22 cellular contexts compared by ENCODE assay signal in genomic region chr18:58105908-58106673, GRCh38.
DNase-seq lines count a peak whose midpoint lies in the region; ATAC-seq and TF ChIP-seq lines count a peak whose summit lies in the region.
"Had no signal": no experiment of that assay in that cellular context is flagged by ENCODE, and none has a peak within 500 bp of the region (broad histone marks: within the 10 kb centered on the region; RNA-seq: fewer than 3 reads in every experiment).

No MANE protein-coding gene starts in this region.

- H3K4me2 ChIP-seq in SK-N-SH = no peak overlapping the region
- H3K4me2 ChIP-seq in hepatocyte = peak overlapping the region; percentile 15

- no peak overlapping the region for H3K9ac ChIP-seq in SK-N-SH

- TF ChIP-seq EP300 in SK-N-SH (IDR thresholded peaks at IDR 0.05; ENCODE audit: borderline replicate concordance in 1 of 2, low read depth in 1 of 2, low read length in 1 of 2) = no peak

- no peak overlapping the region for H2AFZ ChIP-seq in SK-N-SH (ENCODE audit: low read depth)
- H2AFZ ChIP-seq in hepatocyte = no peak overlapping the region

- H3K9me2 ChIP-seq in SK-N-SH (no peaks in the 10 kb centered on the region), hepatocyte (replicated peaks; ENCODE audit: insufficient read depth) (no peaks in the 10 kb centered on the region)

- CTCF ChIA-PET in SK-N-SH (lab: Yijun Ruan, JAX) = interaction anchor here (2.0 to 2.7 kb wide), 3 partner anchors 16 to 224 kb away, joined by 7 to 13 read pairs (median 10); partner anchors contain the start of gene NEDD4L

- no peaks in the 10 kb centered on the region for H3K36me3 ChIP-seq in cardiac muscle cell
- no peaks in the 10 kb centered on the region for H3K36me3 ChIP-seq in left ventricle myocardium inferior
- H3K36me3 ChIP-seq in SK-N-SH (replicated peaks in 1 of 2; ENCODE audit: control insufficient read depth in 1 of 2, insufficient read depth in 2 of 2, low read length in 1 of 2) = no peaks in the 10 kb centered on the region
- H3K36me3 ChIP-seq in hepatocyte (replicated peaks; ENCODE audit: insufficient read depth, low read depth) = no peaks in the 10 kb centered on the region
- H3K36me3 ChIP-seq: heart left ventricle, MG63, right lobe of liver had no signal

- intact Hi-C loops in left ventricle myocardium inferior (cut with micrococcal nuclease) = no loop called here

- no peak for ATAC-seq in GM18868 (IDR thresholded peaks at IDR 0.05; ENCODE audit: unreplicated experiment)
- ATAC-seq: effector memory CD8-positive, alpha-beta T cell; heart left ventricle; right lobe of liver had no signal

- no peaks in the 10 kb centered on the region for H4K20me1 ChIP-seq in SK-N-SH (ENCODE audit: insufficient read depth)
- no peaks in the 10 kb centered on the region for H4K20me1 ChIP-seq in hepatocyte (ENCODE audit: insufficient read depth, poor library complexity, severe bottlenecking)

- H3K4me3 ChIP-seq in cardiac muscle cell (no peak overlapping the region), left ventricle myocardium inferior (no peak overlapping the region), SK-N-SH (ENCODE audit: low read depth in 2 of 2, low read length in 1 of 2) (no peak overlapping the region), hepatocyte (no peak overlapping the region)
- H3K4me3 ChIP-seq: heart left ventricle, MG63, right lobe of liver had no signal

- H3K9me3 ChIP-seq in cardiac muscle cell (ENCODE audit: low read depth) (no peaks in the 10 kb centered on the region), left ventricle myocardium inferior (replicated peaks) (no peaks in the 10 kb centered on the region), SK-N-SH (no peaks in the 10 kb centered on the region), hepatocyte (ENCODE audit: low read depth) (no peaks in the 10 kb centered on the region)
- H3K9me3 ChIP-seq: heart left ventricle, MG63, right lobe of liver had no signal

- H3K27ac ChIP-seq in cardiac muscle cell = peak overlapping the region; percentile 6
- no peak overlapping the region for H3K27ac ChIP-seq in left ventricle myocardium inferior (replicated peaks)
- H3K27ac ChIP-seq in SK-N-SH (ENCODE audit: low read depth in 2 of 2, low read length in 1 of 2) = no peak overlapping the region
- H3K27ac ChIP-seq in hepatocyte = peak overlapping the region; percentile 59
- H3K27ac ChIP-seq: heart left ventricle, HL-60, right lobe of liver had no signal

- H3K4me1 ChIP-seq in cardiac muscle cell (ENCODE audit: low read depth) (peaks cover 21% of the 10 kb centered on the region), left ventricle myocardium inferior (peaks cover 7% of the 10 kb centered on the region), SK-N-SH (ENCODE audit: control insufficient read depth in 1 of 2, insufficient read depth in 2 of 2, low read depth in 1 of 2, low read length in 1 of 2) (peaks cover 0 to 15% of the 10 kb centered on the region in 2 experiments; a peak in 2 of 4 replicates), hepatocyte (ENCODE audit: insufficient read depth) (peaks cover 47% of the 10 kb centered on the region)

- whole genome bisulfite sequencing in SK-N-SH (ENCODE audit: low lambda C conversion rate) = 74% methylated on average over 5 of the region's 6 CpGs
- WGBS in hepatocyte (ENCODE audit: low lambda C conversion rate, missing lambda C conversion rate) = 66% methylated on average over 6 of the region's 6 CpGs

- H3K27me3 ChIP-seq in cardiac muscle cell (no peaks in the 10 kb centered on the region), left ventricle myocardium inferior (ENCODE audit: low read depth) (no peaks in the 10 kb centered on the region), SK-N-SH (ENCODE audit: insufficient read depth) (no peaks in the 10 kb centered on the region), hepatocyte (no peaks in the 10 kb centered on the region)
- H3K27me3 ChIP-seq: heart left ventricle, MG63, right lobe of liver had no signal

- no peak for TF ChIP-seq CTCF in cardiac muscle cell (IDR thresholded peaks at IDR 0.05; ENCODE audit: low read depth, low read length)
- TF ChIP-seq CTCF in left ventricle myocardium inferior (IDR thresholded peaks at IDR 0.05; ENCODE audit: borderline replicate concordance) = no peak
- no peak for TF ChIP-seq CTCF in SK-N-SH (IDR thresholded peaks at IDR 0.05)
- TF ChIP-seq CTCF in hepatocyte (IDR thresholded peaks at IDR 0.05; ENCODE audit: poor library complexity) = no peak

- no peak for TF ChIP-seq RAD21 in SK-N-SH (IDR thresholded peaks at IDR 0.05; ENCODE audit: low read length)

- POLR2A ChIA-PET in SK-N-SH (lab: Yijun Ruan, JAX) = no interaction called here

- no peaks in the 10 kb centered on the region for H3F3A ChIP-seq in SK-N-SH (replicated peaks; ENCODE audit: insufficient read depth)

- DNase-seq in cardiac muscle cell (ENCODE audit: low read depth in 1 of 2, low spot score in 1 of 2) = no peak
- DNase-seq in left ventricle myocardium inferior = no peak
- peak; percentile 52 for DNase-seq in SK-N-SH
- DNase-seq in hepatocyte (ENCODE audit: low spot score) = no peak
- no peak for DNase-seq in Kasumi-1 (lab: John Stamatoyannopoulos, UW)
- DNase-seq in NCI-H526 treated with DMSO at 0.1 percent for 48 hours (lab: John Stamatoyannopoulos, UW) = no peak
- DNase-seq in A172 (ENCODE audit: low spot score) = no peak
- DNase-seq: activated B cell treated with CpG ODN at 0.5 μM for 24 hours; activated CD4-positive, alpha-beta memory T cell treated with anti-CD3 and anti-CD28 coated beads, Interleukin-2, amount 10 ng/mL, durations not matched to agents 7 days and 5 days; activated naive CD4-positive, alpha-beta T cell treated with Interleukin-2 at 50 U/mL for 16 hours; anterior cingulate cortex; effector memory CD8-positive, alpha-beta T cell; heart left ventricle; immature natural killer cell; NCI-H510A treated with DMSO at 0.1 percent for 48 hours; OCI-M1; right lobe of liver; SHP77 treated with DMSO at 0.1 percent for 48 hours; stimulated activated naive CD4-positive, alpha-beta T cell treated with Interleukin-2 at 50 U/mL for 16 hours had no signal

- H3K79me2 ChIP-seq in SK-N-SH (ENCODE audit: insufficient read depth) = no peaks in the 10 kb centered on the region
- peaks cover 92% of the 10 kb centered on the region for H3K79me2 ChIP-seq in hepatocyte

TF ChIP-seq in SK-N-SH, 30 proteins besides CTCF, POLR2A, EP300 and RAD21 (continues in another document):
- TF ChIP-seq TEAD4 (IDR thresholded peaks at IDR 0.05; ENCODE audit: borderline replicate concordance, insufficient read depth) (no peak), RCOR1 (IDR thresholded peaks at IDR 0.05; ENCODE audit: low read length) (peak; percentile 58; the same call in 1 of the 2 replicates), FOSL2 (IDR thresholded peaks at IDR 0.05; ENCODE audit: borderline replicate concordance, low read depth) (no peak), SMC3 (IDR thresholded peaks at IDR 0.05; ENCODE audit: low read depth, low read length) (no peak), TCF12 (IDR thresholded peaks at IDR 0.05) (peak; percentile 25; the same call in 1 of the 2 replicates), GATA2 (CRISPR knock-in tag; IDR thresholded peaks at IDR 0.05) (0 out of 2 replicates have a peak, but pooled peaks have one; percentile 21), EZH2phosphoT487 (IDR thresholded peaks at IDR 0.05; ENCODE audit: borderline replicate concordance, low read depth) (no peak), MEF2A (IDR thresholded peaks at IDR 0.05; ENCODE audit: borderline replicate concordance, low read depth) (no peak), ELF1 (IDR thresholded peaks at IDR 0.05) (no peak), POLR2AphosphoS5 (IDR thresholded peaks at IDR 0.05; ENCODE audit: low read depth, low read length) (no peak), RFX5 (IDR thresholded peaks at IDR 0.05; ENCODE audit: low read length) (no peak), YY1 (IDR thresholded peaks at IDR 0.05; ENCODE audit: low read depth) (no peak), NRF1 (IDR thresholded peaks at IDR 0.05; ENCODE audit: low read depth, low read length) (no peak), ZBTB33 (IDR thresholded peaks at IDR 0.05; ENCODE audit: borderline replicate concordance, low read depth) (no peak), TAF1 (IDR thresholded peaks at IDR 0.05; ENCODE audit: borderline replicate concordance, low read depth, low read length) (no peak)
- TF ChIP-seq, protein P1, sequence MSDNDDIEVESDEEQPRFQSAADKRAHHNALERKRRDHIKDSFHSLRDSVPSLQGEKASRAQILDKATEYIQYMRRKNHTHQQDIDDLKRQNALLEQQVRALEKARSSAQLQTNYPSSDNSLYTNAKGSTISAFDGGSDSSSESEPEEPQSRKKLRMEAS (IDR thresholded peaks at IDR 0.05; ENCODE audit: low read depth) = no peak
- TF ChIP-seq, protein P2, sequence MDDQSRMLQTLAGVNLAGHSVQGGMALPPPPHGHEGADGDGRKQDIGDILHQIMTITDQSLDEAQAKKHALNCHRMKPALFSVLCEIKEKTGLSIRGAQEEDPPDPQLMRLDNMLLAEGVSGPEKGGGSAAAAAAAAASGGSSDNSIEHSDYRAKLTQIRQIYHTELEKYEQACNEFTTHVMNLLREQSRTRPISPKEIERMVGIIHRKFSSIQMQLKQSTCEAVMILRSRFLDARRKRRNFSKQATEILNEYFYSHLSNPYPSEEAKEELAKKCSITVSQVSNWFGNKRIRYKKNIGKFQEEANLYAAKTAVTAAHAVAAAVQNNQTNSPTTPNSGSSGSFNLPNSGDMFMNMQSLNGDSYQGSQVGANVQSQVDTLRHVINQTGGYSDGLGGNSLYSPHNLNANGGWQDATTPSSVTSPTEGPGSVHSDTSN (IDR thresholded peaks at IDR 0.05) = no peak

Comparison
In these comparisons a context has a peak if more than half of its experiments do, and no peak if none do; other contexts are left out.
1. H3K27ac ChIP-seq: peak in cardiac muscle cell (single experiment) and hepatocyte (single experiment); none in left ventricle myocardium inferior (single experiment) and SK-N-SH (0 of 2).